Comparison of ENCODE assay signal across 1 cellular context in the genomic region with DNA sequence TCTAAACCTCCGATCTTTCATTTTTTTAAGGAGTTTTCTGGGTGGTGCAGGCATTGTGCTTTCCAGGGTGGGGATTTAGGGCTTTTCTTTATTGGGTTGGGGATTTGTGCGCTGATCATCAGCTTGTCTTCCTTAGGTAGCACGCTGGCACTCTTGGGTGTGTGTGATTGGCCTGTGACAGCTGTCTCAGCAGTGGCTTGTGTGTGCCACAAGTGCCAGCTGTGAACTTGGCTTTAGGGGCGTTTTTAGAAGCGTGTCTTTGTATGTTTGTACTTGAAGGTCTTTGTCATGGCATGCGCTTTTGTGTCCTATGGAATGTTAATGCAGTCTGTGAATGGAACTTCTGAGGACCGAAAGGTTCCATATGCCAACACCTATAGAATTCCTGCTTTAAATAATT.
A peak's percentile ranks its signal among the peaks of the same experiment; 100 is the strongest.
TF ChIP-seq lines count a peak whose summit lies in the region.

No MANE protein-coding gene starts in this region.

TF ChIP-seq in SK-N-SH, 30 proteins besides CTCF, POLR2A, EP300 and RAD21 (continued from another document):
- TF ChIP-seq, protein P1, sequence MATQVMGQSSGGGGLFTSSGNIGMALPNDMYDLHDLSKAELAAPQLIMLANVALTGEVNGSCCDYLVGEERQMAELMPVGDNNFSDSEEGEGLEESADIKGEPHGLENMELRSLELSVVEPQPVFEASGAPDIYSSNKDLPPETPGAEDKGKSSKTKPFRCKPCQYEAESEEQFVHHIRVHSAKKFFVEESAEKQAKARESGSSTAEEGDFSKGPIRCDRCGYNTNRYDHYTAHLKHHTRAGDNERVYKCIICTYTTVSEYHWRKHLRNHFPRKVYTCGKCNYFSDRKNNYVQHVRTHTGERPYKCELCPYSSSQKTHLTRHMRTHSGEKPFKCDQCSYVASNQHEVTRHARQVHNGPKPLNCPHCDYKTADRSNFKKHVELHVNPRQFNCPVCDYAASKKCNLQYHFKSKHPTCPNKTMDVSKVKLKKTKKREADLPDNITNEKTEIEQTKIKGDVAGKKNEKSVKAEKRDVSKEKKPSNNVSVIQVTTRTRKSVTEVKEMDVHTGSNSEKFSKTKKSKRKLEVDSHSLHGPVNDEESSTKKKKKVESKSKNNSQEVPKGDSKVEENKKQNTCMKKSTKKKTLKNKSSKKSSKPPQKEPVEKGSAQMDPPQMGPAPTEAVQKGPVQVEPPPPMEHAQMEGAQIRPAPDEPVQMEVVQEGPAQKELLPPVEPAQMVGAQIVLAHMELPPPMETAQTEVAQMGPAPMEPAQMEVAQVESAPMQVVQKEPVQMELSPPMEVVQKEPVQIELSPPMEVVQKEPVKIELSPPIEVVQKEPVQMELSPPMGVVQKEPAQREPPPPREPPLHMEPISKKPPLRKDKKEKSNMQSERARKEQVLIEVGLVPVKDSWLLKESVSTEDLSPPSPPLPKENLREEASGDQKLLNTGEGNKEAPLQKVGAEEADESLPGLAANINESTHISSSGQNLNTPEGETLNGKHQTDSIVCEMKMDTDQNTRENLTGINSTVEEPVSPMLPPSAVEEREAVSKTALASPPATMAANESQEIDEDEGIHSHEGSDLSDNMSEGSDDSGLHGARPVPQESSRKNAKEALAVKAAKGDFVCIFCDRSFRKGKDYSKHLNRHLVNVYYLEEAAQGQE (IDR thresholded peaks at IDR 0.05; ENCODE audit: low read depth, low read length), result no peak
- peak; percentile 87 for TF ChIP-seq SIN3A (IDR thresholded peaks at IDR 0.05; ENCODE audit: borderline replicate concordance, low read depth, low read length)
TF ChIP-seq in SK-N-SH: peak in this region for 5.
